8 cellular contexts compared by ENCODE assay signal in genomic region chr6:110180228-110181008, GRCh38. TPM values are rescaled to one million over a fixed set of nuclear protein-coding genes. Genes with fewer than 3 reads are reported as not detected.
A peak's percentile ranks its signal among the peaks of the same experiment; 100 is the strongest.
DNase-seq lines count a peak whose midpoint lies in the region; ATAC-seq and TF ChIP-seq lines count a peak whose summit lies in the region.

TSS of gene CDC40 (plus strand) at chr6:110180427. CDS start at chr6:110180445, 18 bp downstream.

- no peaks in the 10 kb centered on the region for H3K9me3 ChIP-seq in KOPT-K1 (ENCODE audit: insufficient read depth, low read length, poor library complexity, severe bottlenecking)

- H3K4me1 Mint-ChIP-seq in activated B cell treated with CpG ODN at 0.5 μM for 24 hours = peaks cover 12% of the 10 kb centered on the region

- TF ChIP-seq CTCF in activated B cell treated with CpG ODN at 0.5 μM for 24 hours (IDR thresholded peaks at IDR 0.05) (no peak), choroid plexus epithelial cell (conservative IDR thresholded peaks at IDR 0.05; ENCODE audit: low read depth, low read length) (no peak), lower leg skin (IDR thresholded peaks at IDR 0.05) (no peak)

- H3K9me3 Mint-ChIP-seq in activated B cell treated with CpG ODN at 0.5 μM for 24 hours = no peaks in the 10 kb centered on the region

- 0% methylated on average over 28 of the region's 28 CpGs for WGBS in lower leg skin, 2 donors

- POLR2A ChIA-PET in activated B cell treated with CpG ODN at 0.5 μM for 24 hours (lab: Charles Lee) = interaction anchor here (0.9 to 4.6 kb wide), 9 partner anchors 9 to 993 kb away, joined by 3 to 86 read pairs (median 4); partner anchors contain the start of genes CD164, GTF3C6 and SMPD2

- in situ Hi-C loops in ACHN (cut with HindIII; ENCODE audit: low pct_ligation_motif_present, low pct_unique_long_range_greater_than_20kb, low sequenced_read_pairs) = no loop called here

- intact Hi-C loops in activated B cell treated with CpG ODN at 0.5 μM for 24 hours (cut with micrococcal nuclease) (loop anchor here (1.0 to 2.0 kb wide), 9 partner anchors 26 to 1085 kb away; partner anchors contain the start of genes AK9, AMD1, CD164 and CDK19), lower leg skin (cut with DNase I; ENCODE audit: low total_unique reads) (loop anchor here (10.0 kb wide), 1 partner anchor 136 kb away; no protein-coding TSS in a partner anchor)

- DNase-seq in activated B cell treated with CpG ODN at 0.5 μM for 24 hours (peak; percentile 48), choroid plexus epithelial cell (ENCODE audit: low read depth) (no peak), lower leg skin (ENCODE audit: low spot score in 2 of 2) (peak; percentile 40 to 91), ACHN (no peak)
- DNase-seq in stimulated activated CD4-positive, alpha-beta T cell treated with anti-CD3 and anti-CD28 coated beads, TNF-alpha, amount 100 ng/mL, for 48 hours (ENCODE audit: low read depth in 3 of 3) = peak in 2 of 3 donors; percentile 13 to 47

- CTCF ChIA-PET in activated B cell treated with CpG ODN at 0.5 μM for 24 hours (lab: Charles Lee) = interaction anchor here (0.6 to 4.8 kb wide), 7 partner anchors 8 to 210 kb away, joined by 3 to 45 read pairs (median 7); no protein-coding TSS in a partner anchor

- TF ChIP-seq POLR2A in lower leg skin (IDR thresholded peaks at IDR 0.05) = no peak

- ATAC-seq in GM21786 (IDR thresholded peaks at IDR 0.05; ENCODE audit: unreplicated experiment) (peak; percentile 53), activated B cell treated with CpG ODN at 0.5 μM for 24 hours (ENCODE audit: low read depth) (peak; percentile 42)

- peak within 1 kb of the TSS; percentile 98 for H3K4me3 ChIP-seq in GM08714 (ENCODE audit: low read length)
- peak within 1 kb of the TSS; percentile 96 for H3K4me3 ChIP-seq in choroid plexus epithelial cell (ENCODE audit: low read depth, low read length)
- H3K4me3 ChIP-seq in lower leg skin (ENCODE audit: low read depth, poor library complexity, severe bottlenecking) = peak within 1 kb of the TSS; percentile 90

- H3K36me3 Mint-ChIP-seq in activated B cell treated with CpG ODN at 0.5 μM for 24 hours (ENCODE audit: low read depth) = peaks cover 6% of the 10 kb centered on the region

- H3K27me3 Mint-ChIP-seq in activated B cell treated with CpG ODN at 0.5 μM for 24 hours = no peaks in the 10 kb centered on the region

- peaks cover 11% of the 10 kb centered on the region; the same call in 1 of the 2 replicates for H3K36me3 ChIP-seq in KOPT-K1 (ENCODE audit: insufficient read depth, low read length)

- H3K27ac ChIP-seq in KOPT-K1 (ENCODE audit: low read depth, low read length, poor library complexity, severe bottlenecking) = peak within 1 kb of the TSS; percentile 84

- no peak within 1 kb of the TSS for H3K27ac Mint-ChIP-seq in activated B cell treated with CpG ODN at 0.5 μM for 24 hours

- H3K4me3 Mint-ChIP-seq in activated B cell treated with CpG ODN at 0.5 μM for 24 hours = no peak within 1 kb of the TSS

RNA-seq across cellular contexts. Expression of gene CDC40, which starts in this region (rescaled TPM):
- total RNA-seq in activated B cell treated with CpG ODN at 0.5 μM for 24 hours = 36.7 and 37.3 TPM in 2 replicates
- 10 to 100 TPM; 11.5 to 19.2 (median 15.4) TPM for total RNA-seq in lower leg skin

Comparison
In these comparisons a context has a peak if more than half of its experiments do, and no peak if none do; other contexts are left out.
1. DNase-seq: peak in activated B cell treated with CpG ODN at 0.5 μM for 24 hours (single experiment), lower leg skin (2 of 2) and stimulated activated CD4-positive, alpha-beta T cell treated with anti-CD3 and anti-CD28 coated beads, TNF-alpha, amount 100 ng/mL, for 48 hours (2 of 3); none in choroid plexus epithelial cell (single experiment) and ACHN (single experiment).
2. Peak in every context shown above with its lines, with median percentiles within 50 percentile points of each other: H3K4me3 ChIP-seq.